ENCODE assay signal across 17 cellular contexts in genomic region chr2:164782323-164782722, GRCh38. TPM values are rescaled to one million over a fixed set of nuclear protein-coding genes. Genes with fewer than 3 reads are reported as not detected.
DNase-seq lines count a peak whose midpoint lies in the region; ATAC-seq and TF ChIP-seq lines count a peak whose summit lies in the region.
"Had no signal": no experiment of that assay in that cellular context is flagged by ENCODE, and none has a peak within 500 bp of the region (broad histone marks: within the 10 kb centered on the region; RNA-seq: fewer than 3 reads in every experiment).

No MANE protein-coding gene starts in this region.

- TF ChIP-seq RAD21 in liver (IDR thresholded peaks at IDR 0.05) = no peak

- H3K9me3 Mint-ChIP-seq in activated CD4-positive, alpha-beta T cell treated with anti-CD3 and anti-CD28 coated beads for 36 hours (ENCODE audit: low read depth) = no peaks in the 10 kb centered on the region
- H3K9me3 Mint-ChIP-seq: activated naive CD4-positive, alpha-beta T cell treated with anti-CD3 and anti-CD28 coated beads for 36 hours; CD8-positive, alpha-beta T cell had no signal

- CTCF ChIA-PET in activated CD4-positive, alpha-beta T cell treated with anti-CD3 and anti-CD28 coated beads for 36 hours (lab: Charles Lee) = no interaction called here

- H3K4me1 ChIP-seq in adipocyte (ENCODE audit: control insufficient read depth, insufficient read depth, low read length) = peaks cover 54% of the 10 kb centered on the region
- H3K4me1 ChIP-seq in liver (ENCODE audit: control insufficient read depth in 4 of 4, insufficient read depth in 4 of 4, low read length in 3 of 4) = peaks cover 0 to 13% (median 2%) of the 10 kb centered on the region in 4 donors
- peaks cover 36% of the 10 kb centered on the region for H3K4me1 ChIP-seq in upper lobe of right lung
- H3K4me1 ChIP-seq: psoas muscle had no signal

- ATAC-seq in upper lobe of right lung (peak; percentile 48), GM18502 (IDR thresholded peaks at IDR 0.05; ENCODE audit: poor library complexity, unreplicated experiment) (no peak)
- ATAC-seq in activated CD4-positive, alpha-beta T cell treated with anti-CD3 and anti-CD28 coated beads for 36 hours = no peak
- ATAC-seq: activated CD8-positive, alpha-beta memory T cell treated with anti-CD3 and anti-CD28 coated beads, Interleukin-2, amount 10 ng/mL, durations not matched to agents 7 days and 5 days; CD8-positive, alpha-beta T cell; stimulated activated naive B cell treated with anti-CD40 and anti-IgM and Interleukin-4, amounts not matched to agents 10 μg/mL and 1 μg/mL and 100 μg/mL, for 72 hours had no signal

- H3K27me3 Mint-ChIP-seq in activated CD4-positive, alpha-beta T cell treated with anti-CD3 and anti-CD28 coated beads for 36 hours = peaks cover 2% of the 10 kb centered on the region
- H3K27me3 Mint-ChIP-seq: activated CD8-positive, alpha-beta memory T cell treated with anti-CD3 and anti-CD28 coated beads, Interleukin-2, amount 10 ng/mL, durations not matched to agents 7 days and 5 days; stimulated activated naive B cell treated with anti-CD40 and anti-IgM and Interleukin-4, amounts not matched to agents 10 μg/mL and 1 μg/mL and 100 μg/mL, for 72 hours had no signal

- no peaks in the 10 kb centered on the region for H3K27me3 ChIP-seq in adipocyte (replicated peaks; ENCODE audit: control insufficient read depth, insufficient read depth, low read length)
- H3K27me3 ChIP-seq in liver (ENCODE audit: control insufficient read depth in 4 of 4, insufficient read depth in 4 of 4, low read length in 3 of 4) = no peaks in the 10 kb centered on the region
- no peaks in the 10 kb centered on the region for H3K27me3 ChIP-seq in upper lobe of right lung
- H3K27me3 ChIP-seq: MG63 had no signal

- TF ChIP-seq CTCF in fibroblast of mammary gland (conservative IDR thresholded peaks at IDR 0.05; ENCODE audit: control insufficient read depth, insufficient read depth, low read depth, low read length) = no peak
- no peak for TF ChIP-seq CTCF in liver (IDR thresholded peaks at IDR 0.05; ENCODE audit: low read depth, low read length, missing input control)
- TF ChIP-seq CTCF in upper lobe of right lung (IDR thresholded peaks at IDR 0.05) = no peak

- H3K4me3 ChIP-seq in adipocyte (ENCODE audit: low read length) = no peak overlapping the region
- H3K4me3 ChIP-seq in fibroblast of mammary gland (ENCODE audit: control insufficient read depth, low read depth, low read length) = no peak overlapping the region
- H3K4me3 ChIP-seq in liver (ENCODE audit: low read depth in 1 of 3, low read length in 3 of 3) = no peak overlapping the region
- H3K4me3 ChIP-seq in upper lobe of right lung = no peak overlapping the region
- H3K4me3 ChIP-seq: MG63, psoas muscle had no signal

- H3K27ac ChIP-seq in liver (ENCODE audit: low read depth in 1 of 2, low read length in 2 of 2) (no peak overlapping the region), upper lobe of right lung (peak overlapping the region; percentile 8)
- H3K27ac ChIP-seq: psoas muscle had no signal

- POLR2A ChIA-PET in activated CD4-positive, alpha-beta T cell treated with anti-CD3 and anti-CD28 coated beads for 36 hours (lab: Charles Lee) = no interaction called here

- H3K27ac Mint-ChIP-seq in activated CD4-positive, alpha-beta T cell treated with anti-CD3 and anti-CD28 coated beads for 36 hours = no peak overlapping the region
- H3K27ac Mint-ChIP-seq: activated CD8-positive, alpha-beta memory T cell treated with anti-CD3 and anti-CD28 coated beads, Interleukin-2, amount 10 ng/mL, durations not matched to agents 7 days and 5 days; activated naive CD4-positive, alpha-beta T cell treated with anti-CD3 and anti-CD28 coated beads for 36 hours; CD8-positive, alpha-beta T cell; stimulated activated naive B cell treated with anti-CD40 and anti-IgM and Interleukin-4, amounts not matched to agents 10 μg/mL and 1 μg/mL and 100 μg/mL, for 72 hours had no signal

- peak; percentile 84 for DNase-seq in adipocyte (ENCODE audit: low read depth)
- peak; percentile 79 for DNase-seq in fibroblast of mammary gland (ENCODE audit: low read depth)
- no peak for DNase-seq in upper lobe of right lung
- no peak for DNase-seq in DMS153 treated with DMSO at 0.1 percent for 48 hours (lab: John Stamatoyannopoulos, UW; ENCODE audit: unreplicated experiment)
- no peak for DNase-seq in activated CD4-positive, alpha-beta T cell treated with anti-CD3 and anti-CD28 coated beads for 36 hours
- DNase-seq: activated CD8-positive, alpha-beta memory T cell treated with anti-CD3 and anti-CD28 coated beads, Interleukin-2, amount 10 ng/mL, durations not matched to agents 7 days and 5 days; activated naive CD4-positive, alpha-beta T cell treated with anti-CD3 and anti-CD28 coated beads for 36 hours; CD8-positive, alpha-beta T cell; erythroblast; H7; islet precursor cell; MG63; NCI-H2171 treated with DMSO at 0.1 percent for 48 hours; psoas muscle; stimulated activated naive B cell treated with anti-CD40 and anti-IgM and Interleukin-4, amounts not matched to agents 10 μg/mL and 1 μg/mL and 100 μg/mL, for 72 hours had no signal

- H3K4me1 Mint-ChIP-seq in activated CD4-positive, alpha-beta T cell treated with anti-CD3 and anti-CD28 coated beads for 36 hours = peaks cover 3% of the 10 kb centered on the region

- H3K36me3 ChIP-seq in adipocyte (ENCODE audit: control insufficient read depth, insufficient read depth, low read length, severe bottlenecking) = no peaks in the 10 kb centered on the region
- no peaks in the 10 kb centered on the region for H3K36me3 ChIP-seq in liver (ENCODE audit: control insufficient read depth in 4 of 4, insufficient read depth in 3 of 4, low read depth in 1 of 4, low read length in 3 of 4)
- H3K36me3 ChIP-seq in upper lobe of right lung = no peaks in the 10 kb centered on the region
- H3K36me3 ChIP-seq: MG63 had no signal

- H3K4me3 Mint-ChIP-seq in activated CD4-positive, alpha-beta T cell treated with anti-CD3 and anti-CD28 coated beads for 36 hours = no peak overlapping the region
- H3K4me3 Mint-ChIP-seq: activated CD8-positive, alpha-beta memory T cell treated with anti-CD3 and anti-CD28 coated beads, Interleukin-2, amount 10 ng/mL, durations not matched to agents 7 days and 5 days; activated naive CD4-positive, alpha-beta T cell treated with anti-CD3 and anti-CD28 coated beads for 36 hours; CD8-positive, alpha-beta T cell; stimulated activated naive B cell treated with anti-CD40 and anti-IgM and Interleukin-4, amounts not matched to agents 10 μg/mL and 1 μg/mL and 100 μg/mL, for 72 hours had no signal

- intact Hi-C loops in upper lobe of right lung (cut with DNase I) = no loop called here
- intact Hi-C loops in activated CD4-positive, alpha-beta T cell treated with anti-CD3 and anti-CD28 coated beads for 36 hours (cut with DNase I, micrococcal nuclease) = no loop called here

- no peaks in the 10 kb centered on the region for H3K9me3 ChIP-seq in adipocyte (ENCODE audit: control insufficient read depth, low read length)
- no peaks in the 10 kb centered on the region for H3K9me3 ChIP-seq in liver (ENCODE audit: control insufficient read depth in 4 of 4, low read length in 3 of 4)
- H3K9me3 ChIP-seq in upper lobe of right lung = no peaks in the 10 kb centered on the region
- H3K9me3 ChIP-seq: MG63, psoas muscle had no signal

- H3K9ac ChIP-seq in adipocyte (ENCODE audit: low read length) (peak overlapping the region; percentile 37), liver (ENCODE audit: low read depth in 1 of 2, low read length in 2 of 2) (no peak overlapping the region)

- no peaks in the 10 kb centered on the region for H3K36me3 Mint-ChIP-seq in activated CD4-positive, alpha-beta T cell treated with anti-CD3 and anti-CD28 coated beads for 36 hours (ENCODE audit: low read depth)
- H3K36me3 Mint-ChIP-seq: activated CD8-positive, alpha-beta memory T cell treated with anti-CD3 and anti-CD28 coated beads, Interleukin-2, amount 10 ng/mL, durations not matched to agents 7 days and 5 days; CD8-positive, alpha-beta T cell had no signal

- 76% methylated on average over 2 of the region's 2 CpGs for WGBS in liver

TF ChIP-seq in liver, 16 proteins besides CTCF, POLR2A, EP300 and RAD21:
- TF ChIP-seq TAF1 (conservative IDR thresholded peaks at IDR 0.05) (no peak), SP1 (IDR thresholded peaks at IDR 0.05) (no peak), RXRA (IDR thresholded peaks at IDR 0.05) (no peak), HNF4A (conservative IDR thresholded peaks at IDR 0.05) (no peak), JUND (IDR thresholded peaks at IDR 0.05) (peak; percentile 19 to 47), YY1 (IDR thresholded peaks at IDR 0.05) (no peak), FOXA2 (IDR thresholded peaks at IDR 0.05) (no peak)

RNA-seq across cellular contexts. Expression of gene COBLL1, which starts 59.3 kb away (rescaled TPM):
- 100 to 1,000 TPM in 1 of 2 donors, 10 to 100 TPM in 1; 16.3 to 114 TPM for total RNA-seq in liver
- 10 to 100 TPM; 23.2 to 49.6 TPM for polyA plus RNA-seq in liver
- 95.3 TPM for total RNA-seq in upper lobe of right lung
- not detected for total RNA-seq in activated CD4-positive, alpha-beta T cell treated with anti-CD3 and anti-CD28 coated beads for 36 hours
- total RNA-seq: activated CD8-positive, alpha-beta memory T cell treated with anti-CD3 and anti-CD28 coated beads, Interleukin-2, amount 10 ng/mL, durations not matched to agents 7 days and 5 days; activated naive CD4-positive, alpha-beta T cell treated with anti-CD3 and anti-CD28 coated beads for 36 hours had no signal

Comparison
In these comparisons a context has a peak if more than half of its experiments do, and no peak if none do; other contexts are left out.
1. DNase-seq: peak in adipocyte (single experiment) and fibroblast of mammary gland (single experiment); none in upper lobe of right lung (single experiment), DMS153 treated with DMSO at 0.1 percent for 48 hours (single experiment) and activated CD4-positive, alpha-beta T cell treated with anti-CD3 and anti-CD28 coated beads for 36 hours (single experiment).
2. RNA of gene COBLL1, which starts 59.3 kb away (total RNA-seq): 16.3 to 114 TPM in liver and 95.3 TPM in upper lobe of right lung (single experiment); not detected in activated CD4-positive, alpha-beta T cell treated with anti-CD3 and anti-CD28 coated beads for 36 hours; every median in the first group is over 10 times any median in the second.